Comparison of ENCODE assay signal across 1 cellular context in genomic region chr6:31157543-31158139, GRCh38.
TF ChIP-seq lines count a peak whose summit lies in the region.

TSS of gene CCHCR1 (minus strand) at chr6:31157802. CDS start at chr6:31157600, 202 bp downstream.

TF ChIP-seq in WTC11, 78 proteins besides CTCF, POLR2A, EP300 and RAD21 (continued from another document):
- TF ChIP-seq AFF4 (CRISPR knock-in tag; IDR thresholded peaks at IDR 0.05; ENCODE audit: borderline replicate concordance) (no peak), PRRX2 (CRISPR knock-in tag; IDR thresholded peaks at IDR 0.05) (no peak), ZSCAN18 (CRISPR knock-in tag; IDR thresholded peaks at IDR 0.05) (no peak), NR1H2 (CRISPR knock-in tag; IDR thresholded peaks at IDR 0.05) (no peak)
